ENCODE assay signal across 18 cellular contexts in genomic region chr3:164192974-164193373, GRCh38.
DNase-seq lines count a peak whose midpoint lies in the region; ATAC-seq, FAIRE-seq and TF ChIP-seq lines count a peak whose summit lies in the region.
"Had no signal": no experiment of that assay in that cellular context is flagged by ENCODE, and none has a peak within 500 bp of the region (broad histone marks: within the 10 kb centered on the region; RNA-seq: fewer than 3 reads in every experiment).

No MANE protein-coding gene starts in this region.

- CTCF ChIA-PET in H1 (lab: Charles Lee; ENCODE audit: partially characterized antibody): interaction anchor here (1.0 to 1.4 kb wide), 3 partner anchors 11 to 384 kb away, joined by 3 to 4 read pairs (median 4); no protein-coding TSS in a partner anchor

- H4K8ac ChIP-seq in H1 (ENCODE audit: extremely low read depth, insufficient read depth, low read length): no peak overlapping the region

- no peak overlapping the region for H2BK12ac ChIP-seq in H1 (ENCODE audit: low read depth, low read length)

- no peak overlapping the region for H3K56ac ChIP-seq in H1 (replicated peaks; ENCODE audit: insufficient read length, low read depth, low read length)

- H3K9ac ChIP-seq in H1 (replicated peaks in 1 of 4; ENCODE audit: extremely low read depth in 1 of 4, low read depth in 3 of 4, low read length in 3 of 4): no peak overlapping the region
- H3K9ac ChIP-seq: GM23248 had no signal

- H2BK20ac ChIP-seq in H1 (ENCODE audit: low read length): no peak overlapping the region

- no peak overlapping the region for H3K27ac ChIP-seq in H1 (ENCODE audit: low read depth, low read length)
- H3K27ac ChIP-seq in upper lobe of right lung: no peak overlapping the region
- H3K27ac ChIP-seq: C4-2B, GM23248 had no signal

- no peak overlapping the region for H4K91ac ChIP-seq in H1 (replicated peaks; ENCODE audit: insufficient read length, low read length)

- no peak overlapping the region for H4K5ac ChIP-seq in H1 (ENCODE audit: insufficient read length, low read depth, low read length)

- FAIRE-seq in H1 (lab: Jason Lieb, UNC): no peak
- FAIRE-seq: G401.6, GM12892, GM19239 had no signal

- no peak overlapping the region for H2BK15ac ChIP-seq in H1 (ENCODE audit: low read length)

- no peaks in the 10 kb centered on the region for H3K79me1 ChIP-seq in H1 (ENCODE audit: low read depth, low read length)

- H3K14ac ChIP-seq in H1 (ENCODE audit: insufficient read length): no peak overlapping the region

- H2AK5ac ChIP-seq in H1 (ENCODE audit: low read depth, low read length): no peak overlapping the region

- no peak overlapping the region for H3K4me2 ChIP-seq in H1 (ENCODE audit: insufficient read depth in 1 of 2, low read depth in 2 of 2, low read length in 2 of 2)

- no peak for DNase-seq in H1 (ENCODE audit: low read depth in 1 of 2, low spot score in 2 of 2)
- peak; percentile 73 for DNase-seq in posterior vena cava (ENCODE audit: low spot score)
- no peak for DNase-seq in upper lobe of right lung
- no peak for DNase-seq in stimulated activated CD4-positive, alpha-beta T cell treated with anti-CD3 and anti-CD28 coated beads, Interleukin-2, amount 100 ng/mL, for 24 hours
- DNase-seq in C1 segment of cervical spinal cord (lab: John Stamatoyannopoulos, UW): no peak
- no peak for DNase-seq in HCEC 1CT
- DNase-seq: Caco-2; CD4-positive, CD25-positive, alpha-beta regulatory T cell; CD8-positive, alpha-beta T cell; DMS153; DND-41; GM23248; H9; HFFc6 had no signal

- no peak overlapping the region for H3K4ac ChIP-seq in H1 (replicated peaks; ENCODE audit: insufficient read length, low read depth, low read length)

- H3K23ac ChIP-seq in H1 (ENCODE audit: insufficient read length): no peak overlapping the region

- no peak overlapping the region for H2BK120ac ChIP-seq in H1 (replicated peaks; ENCODE audit: low read depth, low read length)

- no peak for TF ChIP-seq CTCF in H1 (IDR thresholded peaks at IDR 0.05; ENCODE audit: control extremely low read depth in 1 of 3, insufficient read depth in 1 of 3, low read depth in 1 of 3, low read length in 3 of 3)
- no peak for TF ChIP-seq CTCF in upper lobe of right lung (IDR thresholded peaks at IDR 0.05)

- H2BK5ac ChIP-seq in H1 (ENCODE audit: low read depth, low read length): no peak overlapping the region

- POLR2A ChIA-PET in H1 (lab: Charles Lee; ENCODE audit: partially characterized antibody): no interaction called here

- H2AFZ ChIP-seq in H1 (ENCODE audit: low read length): peak overlapping the region; percentile 96
- H2AFZ ChIP-seq: GM23248 had no signal

- H3K4me1 ChIP-seq in H1 (replicated peaks in 1 of 4; ENCODE audit: control insufficient read depth in 3 of 4, insufficient read depth in 4 of 4, low read length in 3 of 4) (no peaks in the 10 kb centered on the region), upper lobe of right lung (no peaks in the 10 kb centered on the region)
- H3K4me1 ChIP-seq: Caco-2 had no signal

- no peaks in the 10 kb centered on the region for H4K20me1 ChIP-seq in H1 (replicated peaks in 1 of 2; ENCODE audit: control insufficient read depth in 1 of 2, insufficient read depth in 2 of 2, low read length in 2 of 2)

- H3K9me3 ChIP-seq in H1 (ENCODE audit: insufficient read depth in 2 of 2, low read depth in 1 of 2, low read length in 1 of 2): no peaks in the 10 kb centered on the region
- H3K9me3 ChIP-seq in upper lobe of right lung: no peaks in the 10 kb centered on the region
- H3K9me3 ChIP-seq: Caco-2 had no signal

- no peaks in the 10 kb centered on the region for H3K79me2 ChIP-seq in H1 (ENCODE audit: control insufficient read depth in 1 of 2, insufficient read depth in 2 of 2, low read length in 2 of 2)

- WGBS in H1 (ENCODE audit: extremely low coverage in 1 of 2, insufficient coverage in 1 of 2, insufficient read length in 1 of 2, insufficient replicate concordance in 2 of 2, low coverage in 1 of 2, low lambda C conversion rate in 2 of 2, missing lambda C conversion rate in 1 of 2), 2 experiments: 73% methylated on average over 4 of the region's 4 CpGs; no CpG with 5 or more reads in 1 of the 2 experiments

- no peak overlapping the region for H3K4me3 ChIP-seq in H1 (ENCODE audit: extremely low read depth in 1 of 4, insufficient read depth in 2 of 4, low read depth in 3 of 4, low read length in 4 of 4)
- H3K4me3 ChIP-seq in upper lobe of right lung: no peak overlapping the region
- H3K4me3 ChIP-seq: GM23248 had no signal

- H3K27me3 ChIP-seq in H1 (replicated peaks in 1 of 4; ENCODE audit: control insufficient read depth in 3 of 4, extremely low read depth in 1 of 4, insufficient read depth in 3 of 4, low read length in 3 of 4): no peaks in the 10 kb centered on the region
- H3K27me3 ChIP-seq in upper lobe of right lung: no peaks in the 10 kb centered on the region

- TF ChIP-seq POLR2A in H1 (IDR thresholded peaks at IDR 0.05; ENCODE audit: control extremely low read depth in 1 of 2, low read depth in 2 of 2, low read length in 2 of 2): no peak

- peak; percentile 20 for ATAC-seq in upper lobe of right lung
- ATAC-seq: CD8-positive, alpha-beta T cell had no signal

- no peaks in the 10 kb centered on the region for H3K23me2 ChIP-seq in H1 (ENCODE audit: low read depth, low read length)

- no peak for TF ChIP-seq EP300 in H1 (IDR thresholded peaks at IDR 0.05; ENCODE audit: borderline replicate concordance in 1 of 2, low read depth in 2 of 2, low read length in 2 of 2)

- intact Hi-C loops in posterior vena cava (cut with DNase I): no loop called here
- intact Hi-C loops in upper lobe of right lung (cut with DNase I): no loop called here

- H3K36me3 ChIP-seq in H1 (ENCODE audit: control insufficient read depth in 2 of 4, insufficient read depth in 4 of 4, low read length in 3 of 4) (no peaks in the 10 kb centered on the region), upper lobe of right lung (no peaks in the 10 kb centered on the region)

- no peak overlapping the region for H3K18ac ChIP-seq in H1 (ENCODE audit: extremely low read depth, low read length)

- no peak for TF ChIP-seq RAD21 in H1 (IDR thresholded peaks at IDR 0.05 in 1 of 2, conservative IDR thresholded peaks at IDR 0.05 in 1 of 2; ENCODE audit: low read depth in 2 of 2, low read length in 2 of 2)

TF ChIP-seq in H1, 55 proteins besides CTCF, POLR2A, EP300 and RAD21:
- TF ChIP-seq KDM1A (IDR thresholded peaks at IDR 0.05; ENCODE audit: borderline replicate concordance, low read length) (no peak), JUN (IDR thresholded peaks at IDR 0.05; ENCODE audit: low read depth, low read length) (no peak), RNF2 (IDR thresholded peaks at IDR 0.05; ENCODE audit: borderline replicate concordance, low read depth, low read length, missing control alignments, poor library complexity, severe bottlenecking) (no peak), SUZ12 (IDR thresholded peaks at IDR 0.05; ENCODE audit: low read length) (no peak), BRCA1 (IDR thresholded peaks at IDR 0.05; ENCODE audit: low read depth, low read length) (no peak), ZNF274 (IDR thresholded peaks at IDR 0.05; ENCODE audit: borderline replicate concordance, extremely low read depth, low read length) (no peak), SP4 (IDR thresholded peaks at IDR 0.05; ENCODE audit: low read length) (no peak), NANOG (IDR thresholded peaks at IDR 0.05; ENCODE audit: insufficient read depth, low read depth, low read length, poor library complexity, severe bottlenecking) (no peak), CBX8 (IDR thresholded peaks at IDR 0.05; ENCODE audit: borderline replicate concordance, low read depth, low read length) (no peak), HDAC6 (IDR thresholded peaks at IDR 0.05; ENCODE audit: low read depth, low read length) (no peak), TAF1 (IDR thresholded peaks at IDR 0.05; ENCODE audit: low read depth, low read length) (no peak), CHD1 (IDR thresholded peaks at IDR 0.05; ENCODE audit: low read depth, low read length) (no peak)
